ENCODE assay signal across 9 cellular contexts in genomic region chr5:177555228-177555627, GRCh38. TPM values are rescaled to one million over a fixed set of nuclear protein-coding genes. Genes with fewer than 3 reads are reported as not detected.
DNase-seq lines count a peak whose midpoint lies in the region; TF ChIP-seq lines count a peak whose summit lies in the region.
"Had no signal": no experiment of that assay in that cellular context is flagged by ENCODE, and none has a peak within 500 bp of the region (broad histone marks: within the 10 kb centered on the region; RNA-seq: fewer than 3 reads in every experiment).

No MANE protein-coding gene starts in this region.

- H3K9me3 ChIP-seq in OCI-LY7 (ENCODE audit: low read length) (no peaks in the 10 kb centered on the region), endodermal cell (ENCODE audit: control insufficient read depth, low read length) (no peaks in the 10 kb centered on the region), parathyroid adenoma (ENCODE audit: control insufficient read depth, low read length) (no peaks in the 10 kb centered on the region), testis (no peaks in the 10 kb centered on the region)
- H3K9me3 ChIP-seq: esophagus squamous epithelium had no signal

- H3K9ac ChIP-seq in endodermal cell (ENCODE audit: extremely low read depth, low read length, poor library complexity, severe bottlenecking), result no peak overlapping the region
- no peak overlapping the region for H3K9ac ChIP-seq in parathyroid adenoma

- H3K79me2 ChIP-seq in OCI-LY7 (ENCODE audit: insufficient read depth, low read depth, low read length) (peaks cover 24% of the 10 kb centered on the region), parathyroid adenoma (peaks cover 29% of the 10 kb centered on the region)

- H3K36me3 Mint-ChIP-seq in endodermal cell (ENCODE audit: low read depth), result peaks cover 27% of the 10 kb centered on the region

- POLR2A ChIA-PET in OCI-LY7 (lab: Charles Lee), result interaction anchor here (0.9 kb wide), 1 partner anchor 39 kb away, joined by 3 read pairs; no protein-coding TSS in a partner anchor

- no peaks in the 10 kb centered on the region for H3K9me2 ChIP-seq in OCI-LY7 (ENCODE audit: insufficient read depth, low read length)

- 83 to 94% methylated on average over 1 to 2 of the region's 2 CpGs for WGBS in endodermal cell (ENCODE audit: insufficient coverage in 1 of 2, insufficient read length in 1 of 2), 2 experiments
- WGBS in testis, 2 donors, result 70 to 76% methylated on average over 2 of the region's 2 CpGs

- intact Hi-C loops in OCI-LY7 (cut with micrococcal nuclease; ENCODE audit: unreplicated experiment), result loop anchor here (2.0 kb wide), 2 partner anchors 46 kb away; partner anchors contain the start of genes B4GALT7 and DOK3
- intact Hi-C loops in testis (cut with DNase I; ENCODE audit: low total_unique reads), result no loop called here

- H3K36me3 ChIP-seq in OCI-LY7 (ENCODE audit: insufficient read depth, low read length), result peaks cover 27% of the 10 kb centered on the region
- H3K36me3 ChIP-seq in endodermal cell (ENCODE audit: control insufficient read depth, insufficient read depth, low read length), result peaks cover 29% of the 10 kb centered on the region
- H3K36me3 ChIP-seq in parathyroid adenoma (ENCODE audit: control insufficient read depth, insufficient read depth, low read length), result no peaks in the 10 kb centered on the region
- no peaks in the 10 kb centered on the region for H3K36me3 ChIP-seq in testis (ENCODE audit: low read depth, missing control alignments)

- TF ChIP-seq CTCF in OCI-LY7 (conservative IDR thresholded peaks at IDR 0.05; ENCODE audit: low read length), result no peak
- TF ChIP-seq CTCF in endodermal cell (conservative IDR thresholded peaks at IDR 0.05), result no peak
- TF ChIP-seq CTCF in parathyroid adenoma (IDR thresholded peaks at IDR 0.05), result no peak
- TF ChIP-seq CTCF in testis (IDR thresholded peaks at IDR 0.05), result no peak

- TF ChIP-seq POLR2A in testis (IDR thresholded peaks at IDR 0.05), result no peak

- DNase-seq in OCI-LY7 (ENCODE audit: low spot score) (no peak), endodermal cell (no peak), HT-29 (ENCODE audit: low spot score) (no peak), kidney glomerular epithelial cell (lab: John Stamatoyannopoulos, UW) (no peak), testis (no peak)
- DNase-seq: stimulated activated CD4-positive, alpha-beta T cell treated with anti-CD3 and anti-CD28 coated beads, Interleukin-4, amount 100 ng/mL, for 4 hours had no signal

- no peak overlapping the region for H3K27ac ChIP-seq in OCI-LY7 (ENCODE audit: low read depth, low read length, poor library complexity, severe bottlenecking)
- H3K27ac ChIP-seq in endodermal cell (ENCODE audit: low read depth, low read length), result no peak overlapping the region
- no peak overlapping the region for H3K27ac ChIP-seq in parathyroid adenoma
- no peak overlapping the region for H3K27ac ChIP-seq in testis

- peaks cover 9% of the 10 kb centered on the region for H3K9me3 Mint-ChIP-seq in endodermal cell

- H3K4me2 ChIP-seq in OCI-LY7 (ENCODE audit: low read length) (peak overlapping the region; percentile 75), parathyroid adenoma (ENCODE audit: low read length) (no peak overlapping the region)

- H3K27me3 ChIP-seq in endodermal cell (ENCODE audit: control insufficient read depth, insufficient read depth, low read length, poor library complexity, severe bottlenecking) (no peaks in the 10 kb centered on the region), parathyroid adenoma (ENCODE audit: control insufficient read depth, insufficient read depth, low read length) (no peaks in the 10 kb centered on the region), testis (no peaks in the 10 kb centered on the region)
- H3K27me3 ChIP-seq: esophagus squamous epithelium had no signal

- peaks cover 13% of the 10 kb centered on the region for H3K4me1 Mint-ChIP-seq in endodermal cell

- CTCF ChIA-PET in OCI-LY7 (lab: Charles Lee; ENCODE audit: unreplicated experiment), result no interaction called here

- no TSS peak for BruUV-seq in OCI-LY7 (replicated peaks; lab: Mats Ljungman, UMichigan)

- H3K27me3 Mint-ChIP-seq in endodermal cell (ENCODE audit: insufficient read depth), result no peaks in the 10 kb centered on the region

- H4K20me1 ChIP-seq in OCI-LY7 (ENCODE audit: insufficient read depth, low read length), result no peaks in the 10 kb centered on the region

- peak overlapping the region; percentile 65; the same call in 1 of the 2 replicates for H3K4me3 ChIP-seq in GM08714 (ENCODE audit: low read length)
- H3K4me3 ChIP-seq in OCI-LY7 (ENCODE audit: low read depth, low read length, poor library complexity, severe bottlenecking), result peak overlapping the region; percentile 92
- peak overlapping the region; percentile 58 for H3K4me3 ChIP-seq in endodermal cell (ENCODE audit: low read length)
- H3K4me3 ChIP-seq in parathyroid adenoma (ENCODE audit: low read depth, low read length), result peak overlapping the region; percentile 38
- H3K4me3 ChIP-seq in testis, result peak overlapping the region in 1 of 2 donors; percentile 59

- H3K4me1 ChIP-seq in OCI-LY7 (ENCODE audit: insufficient read depth, low read length, poor library complexity, severe bottlenecking), result peaks cover 15% of the 10 kb centered on the region
- H3K4me1 ChIP-seq in endodermal cell (ENCODE audit: control insufficient read depth, insufficient read depth, low read length), result peaks cover 9% of the 10 kb centered on the region
- peaks cover 16% of the 10 kb centered on the region for H3K4me1 ChIP-seq in parathyroid adenoma
- H3K4me1 ChIP-seq in testis, result peaks cover 16% of the 10 kb centered on the region

- H2AFZ ChIP-seq in OCI-LY7 (ENCODE audit: low read length) (peak overlapping the region; percentile 99; the same call in 1 of the 2 replicates), parathyroid adenoma (peak overlapping the region; percentile 82)

- no peak overlapping the region for H3K27ac Mint-ChIP-seq in endodermal cell

- H3K4me3 Mint-ChIP-seq in endodermal cell, result peak overlapping the region; percentile 82

RNA-seq across cellular contexts. Expression of gene FAM193B, which starts 0.9 kb away (rescaled TPM):
- total RNA-seq in OCI-LY7 (2014; rRNA removed; shearing (Covaris generic)), result 63.2 and 92.8 TPM in 2 replicates
- 104 and 113 TPM in 2 replicates for total RNA-seq in OCI-LY7 (2022)
- 100 to 1,000 TPM; 112 to 115 TPM for total RNA-seq in endodermal cell
- 106 TPM for polyA plus RNA-seq in endodermal cell (2013, experiment 1 of 2)
- 105 TPM for polyA plus RNA-seq in endodermal cell (2013, experiment 2 of 2)
- 32.8 and 61.4 TPM in 2 replicates for total RNA-seq in HT-29 (2014; rRNA removed; shearing (Covaris generic))
- total RNA-seq in testis, result 100 to 1,000 TPM; 111 to 157 TPM
- polyA plus RNA-seq in testis (ENCODE audit: insufficient read depth, low read depth, low replicate concordance), result 81.3 TPM

RNA-seq across cellular contexts. Expression of gene TMED9, which starts 36.8 kb away (rescaled TPM):
- total RNA-seq in OCI-LY7 (2014; rRNA removed; shearing (Covaris generic)), result 67.6 and 89.7 TPM in 2 replicates
- 125 and 134 TPM in 2 replicates for total RNA-seq in OCI-LY7 (2022)
- 100 to 1,000 TPM; 184 to 205 TPM for total RNA-seq in endodermal cell
- 159 TPM for polyA plus RNA-seq in endodermal cell (2013, experiment 1 of 2)
- 153 TPM for polyA plus RNA-seq in endodermal cell (2013, experiment 2 of 2)
- 115 and 119 TPM in 2 replicates for total RNA-seq in HT-29 (2014; rRNA removed; shearing (Covaris generic))
- 100 to 1,000 TPM; 122 to 128 TPM for total RNA-seq in testis
- 140 TPM for polyA plus RNA-seq in testis (ENCODE audit: insufficient read depth, low read depth, low replicate concordance)

RNA-seq across cellular contexts. Expression of gene DDX41, which starts 38.5 kb away (rescaled TPM):
- 216 and 224 TPM in 2 replicates for total RNA-seq in OCI-LY7 (2014; rRNA removed; shearing (Covaris generic))
- total RNA-seq in OCI-LY7 (2022) (145 and 169 TPM in 2 replicates), endodermal cell (100 to 1,000 TPM; 115 TPM), testis (100 to 1,000 TPM; 193 to 197 TPM)
- polyA plus RNA-seq in endodermal cell (2013, experiment 1 of 2), result 82.8 TPM
- polyA plus RNA-seq in endodermal cell (2013, experiment 2 of 2), result 76.3 TPM
- total RNA-seq in HT-29 (2014; rRNA removed; shearing (Covaris generic)), result 240 and 269 TPM in 2 replicates
- polyA plus RNA-seq in testis (ENCODE audit: insufficient read depth, low read depth, low replicate concordance), result 99.1 TPM

RNA-seq across cellular contexts. Expression of gene B4GALT7, which starts 44.7 kb away (rescaled TPM):
- 19.8 and 24.9 TPM in 2 replicates for total RNA-seq in OCI-LY7 (2014; rRNA removed; shearing (Covaris generic))
- total RNA-seq in OCI-LY7 (2022) (33.7 and 38.5 TPM in 2 replicates), endodermal cell (10 to 100 TPM; 27.4 to 33.7 TPM), testis (10 to 100 TPM; 49.9 to 55.7 TPM)
- 23.3 TPM for polyA plus RNA-seq in endodermal cell (2013, experiment 1 of 2)
- polyA plus RNA-seq in endodermal cell (2013, experiment 2 of 2), result 22.6 TPM
- total RNA-seq in HT-29 (2014; rRNA removed; shearing (Covaris generic)), result 25.0 and 31.8 TPM in 2 replicates
- 39.9 TPM for polyA plus RNA-seq in testis (ENCODE audit: insufficient read depth, low read depth, low replicate concordance)

RNA-seq across cellular contexts. Expression of gene DOK3, which starts 45.6 kb away (rescaled TPM):
- 186 and 197 TPM in 2 replicates for total RNA-seq in OCI-LY7 (2014; rRNA removed; shearing (Covaris generic))
- total RNA-seq in OCI-LY7 (2022) (260 and 268 TPM in 2 replicates), endodermal cell (1 to 10 TPM; 2.1 to 7.7 TPM), testis (10 to 100 TPM; 10.7 to 18.7 TPM)
- 2.2 TPM for polyA plus RNA-seq in endodermal cell (2013, experiment 1 of 2)
- 3.3 TPM for polyA plus RNA-seq in endodermal cell (2013, experiment 2 of 2)
- 1.6 and 1.9 TPM in 2 replicates for total RNA-seq in HT-29 (2014; rRNA removed; shearing (Covaris generic))
- 10.4 TPM for polyA plus RNA-seq in testis (ENCODE audit: insufficient read depth, low read depth, low replicate concordance)
